Comparison of ENCODE assay signal across 7 cellular contexts in the genomic region with DNA sequence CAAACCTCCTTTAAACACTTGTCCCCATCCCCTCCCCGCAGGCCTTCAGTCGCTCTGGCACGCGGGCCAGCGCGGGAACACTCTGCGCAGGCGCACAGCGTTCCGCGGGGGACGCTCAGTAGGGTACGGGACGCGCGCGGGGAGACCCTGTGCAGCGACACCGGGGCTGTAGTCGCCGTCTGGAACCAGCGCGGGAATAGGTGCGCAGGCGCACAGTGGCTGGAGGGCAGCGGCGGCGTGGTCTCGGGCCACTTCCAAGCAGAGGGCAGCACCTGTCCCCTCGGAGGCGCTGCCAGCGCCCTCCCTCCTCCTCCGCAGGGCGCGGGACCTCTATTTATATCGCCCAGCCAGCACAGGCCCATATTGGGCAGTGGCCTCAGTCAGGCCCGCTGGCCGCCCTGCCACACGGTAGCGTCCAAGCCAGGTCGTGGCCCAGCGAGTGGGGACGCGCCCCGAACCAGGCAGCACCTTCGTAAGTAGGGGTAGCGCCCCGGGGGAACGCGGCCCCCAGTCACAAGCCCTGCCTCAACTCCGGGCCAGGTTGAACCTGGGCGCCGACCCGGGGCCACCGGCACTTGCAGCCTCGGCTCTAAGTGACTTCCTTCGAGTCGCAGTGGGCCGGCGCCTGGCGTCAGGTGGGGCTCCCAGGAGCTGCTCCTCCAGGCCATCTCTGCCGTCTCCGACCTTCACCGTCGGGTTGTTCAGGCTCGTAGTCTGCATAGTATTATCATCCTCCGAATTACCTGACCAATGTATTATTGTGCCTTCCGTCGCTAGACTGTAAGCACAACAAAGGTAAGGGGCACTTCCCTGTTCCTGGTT. TPM values are rescaled to one million over a fixed set of nuclear protein-coding genes. Genes with fewer than 3 reads are reported as not detected.
DNase-seq lines count a peak whose midpoint lies in the region; ATAC-seq lines count a peak whose summit lies in the region.

A gene with protein sequence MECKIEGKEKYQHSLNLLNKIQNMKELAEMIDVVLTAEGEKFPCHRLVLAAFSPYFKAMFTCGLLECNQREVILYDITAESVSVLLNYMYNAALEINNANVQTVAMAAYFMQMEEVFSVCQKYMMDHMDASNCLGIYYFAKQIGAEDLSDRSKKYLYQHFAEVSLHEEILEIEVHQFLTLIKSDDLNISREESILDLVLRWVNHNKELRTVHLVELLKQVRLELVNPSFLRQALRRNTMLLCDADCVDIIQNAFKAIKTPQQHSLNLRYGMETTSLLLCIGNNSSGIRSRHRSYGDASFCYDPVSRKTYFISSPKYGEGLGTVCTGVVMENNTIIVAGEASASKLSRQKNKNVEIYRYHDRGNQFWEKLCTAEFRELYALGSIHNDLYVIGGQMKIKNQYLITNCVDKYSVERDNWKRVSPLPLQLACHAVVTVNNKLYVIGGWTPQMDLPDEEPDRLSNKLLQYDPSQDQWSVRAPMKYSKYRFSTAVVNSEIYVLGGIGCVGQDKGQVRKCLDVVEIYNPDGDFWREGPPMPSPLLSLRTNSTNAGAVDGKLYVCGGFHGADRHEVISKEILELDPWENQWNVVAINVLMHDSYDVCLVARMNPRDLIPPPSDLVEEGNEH (plus strand): TSS at position 118 of the 822 bp plus-strand sequence. CDS start 7,830 bp downstream, outside the sequence.

- H3K27me3 ChIP-seq in duodenal mucosa (ENCODE audit: control insufficient read depth in 1 of 2, insufficient read depth in 2 of 2, low read length in 2 of 2) (no peaks in the 10 kb centered on the region), thymus (ENCODE audit: control insufficient read depth, insufficient read depth) (peaks cover 8% of the 10 kb centered on the region)

- H3K9ac ChIP-seq in duodenal mucosa (ENCODE audit: low read depth in 1 of 2, low read length in 2 of 2) = peak within 1 kb of the TSS in 1 of 2 donors; percentile 17

- DNase-seq in NCI-H2029 (lab: John Stamatoyannopoulos, UW) (peak; percentile 64), midbrain (lab: John Stamatoyannopoulos, UW) (peak; percentile 24), NCI-H1417 treated with DMSO at 0.1 percent for 48 hours (lab: John Stamatoyannopoulos, UW) (no peak), DMS153 (lab: John Stamatoyannopoulos, UW) (no peak)

- H3K36me3 ChIP-seq in duodenal mucosa (ENCODE audit: control insufficient read depth in 1 of 2, insufficient read depth in 2 of 2, low read length in 2 of 2) = no peaks in the 10 kb centered on the region
- H3K36me3 ChIP-seq in thymus (ENCODE audit: control insufficient read depth, insufficient read depth) = no peaks in the 10 kb centered on the region

- H3K27ac ChIP-seq in duodenal mucosa (ENCODE audit: low read depth, low read length) (no peak within 1 kb of the TSS), thymus (ENCODE audit: low read depth) (no peak within 1 kb of the TSS)

- WGBS in thymus = 24% methylated on average over 69 of the region's 69 CpGs

- H3K9me3 ChIP-seq in duodenal mucosa (ENCODE audit: control insufficient read depth in 1 of 2, low read length in 2 of 2) (peaks cover 0 to 4% of the 10 kb centered on the region in 2 donors), thymus (ENCODE audit: control insufficient read depth) (no peaks in the 10 kb centered on the region)

- H3K4me3 ChIP-seq in duodenal mucosa (ENCODE audit: low read depth in 1 of 2, low read length in 2 of 2) = peak within 1 kb of the TSS; percentile 67
- peak within 1 kb of the TSS; percentile 17 for H3K4me3 ChIP-seq in thymus (ENCODE audit: low read length)

- no peak for ATAC-seq in GM19397 (IDR thresholded peaks at IDR 0.05; ENCODE audit: unreplicated experiment)

- H3K4me1 ChIP-seq in duodenal mucosa (ENCODE audit: control insufficient read depth in 1 of 2, insufficient read depth in 2 of 2, low read length in 2 of 2) (peaks cover 8 to 16% of the 10 kb centered on the region in 2 donors), thymus (ENCODE audit: control insufficient read depth, insufficient read depth, low read length) (peaks cover 4% of the 10 kb centered on the region)

RNA-seq across cellular contexts. Expression of the gene that starts here (rescaled TPM):
- polyA plus RNA-seq in thymus = 0.07 TPM

Comparison
In these comparisons a context has a peak if more than half of its experiments do, and no peak if none do; other contexts are left out.
1. DNase-seq: peak in NCI-H2029 (single experiment) and midbrain (single experiment); none in NCI-H1417 treated with DMSO at 0.1 percent for 48 hours (single experiment) and DMS153 (single experiment).